Comparison of ENCODE assay signal across 1 cellular context in genomic region chr11:66881927-66882452, GRCh38.
TF ChIP-seq lines count a peak whose summit lies in the region.

No MANE protein-coding gene starts in this region.

TF ChIP-seq in A549, 52 proteins besides CTCF, POLR2A, EP300 and RAD21 (continued from another document):
- TF ChIP-seq, protein P1, sequence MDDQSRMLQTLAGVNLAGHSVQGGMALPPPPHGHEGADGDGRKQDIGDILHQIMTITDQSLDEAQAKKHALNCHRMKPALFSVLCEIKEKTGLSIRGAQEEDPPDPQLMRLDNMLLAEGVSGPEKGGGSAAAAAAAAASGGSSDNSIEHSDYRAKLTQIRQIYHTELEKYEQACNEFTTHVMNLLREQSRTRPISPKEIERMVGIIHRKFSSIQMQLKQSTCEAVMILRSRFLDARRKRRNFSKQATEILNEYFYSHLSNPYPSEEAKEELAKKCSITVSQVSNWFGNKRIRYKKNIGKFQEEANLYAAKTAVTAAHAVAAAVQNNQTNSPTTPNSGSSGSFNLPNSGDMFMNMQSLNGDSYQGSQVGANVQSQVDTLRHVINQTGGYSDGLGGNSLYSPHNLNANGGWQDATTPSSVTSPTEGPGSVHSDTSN (IDR thresholded peaks at IDR 0.05): no peak
- TF ChIP-seq ZNF302 (CRISPR knock-in tag; IDR thresholded peaks at IDR 0.05): no peak
- no peak for TF ChIP-seq HOXB13 (CRISPR knock-in tag; IDR thresholded peaks at IDR 0.05; ENCODE audit: low read depth)
- TF ChIP-seq, protein P2, sequence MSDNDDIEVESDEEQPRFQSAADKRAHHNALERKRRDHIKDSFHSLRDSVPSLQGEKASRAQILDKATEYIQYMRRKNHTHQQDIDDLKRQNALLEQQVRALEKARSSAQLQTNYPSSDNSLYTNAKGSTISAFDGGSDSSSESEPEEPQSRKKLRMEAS (IDR thresholded peaks at IDR 0.05): no peak
- no peak for TF ChIP-seq HEYL (CRISPR knock-in tag; IDR thresholded peaks at IDR 0.05)
- TF ChIP-seq MYC (IDR thresholded peaks at IDR 0.05; ENCODE audit: borderline replicate concordance, low read length): no peak
- TF ChIP-seq GATA3 (IDR thresholded peaks at IDR 0.05; ENCODE audit: borderline replicate concordance): no peak
- TF ChIP-seq FOSB (CRISPR knock-in tag; IDR thresholded peaks at IDR 0.05): no peak
- no peak for TF ChIP-seq RFX5 (IDR thresholded peaks at IDR 0.05)
- no peak for TF ChIP-seq NR3C1 (IDR thresholded peaks at IDR 0.05)
TF ChIP-seq in A549: peak in this region for 0.
